In genomic region chr9:104093162-104093561, GRCh38 we compare ENCODE assay signal across 8 cellular contexts.
DNase-seq lines count a peak whose midpoint lies in the region; ATAC-seq and TF ChIP-seq lines count a peak whose summit lies in the region.

No MANE protein-coding gene starts in this region.

- H3K9ac ChIP-seq in muscle layer of colon (ENCODE audit: low read length), result peak overlapping the region; percentile 68

- no peaks in the 10 kb centered on the region for H3K36me3 ChIP-seq in muscle layer of colon (ENCODE audit: insufficient read depth, low read length)

- H3K27ac ChIP-seq in cingulate gyrus (ENCODE audit: low read depth, low read length), result peak overlapping the region; percentile 96
- H3K27ac ChIP-seq in muscle layer of colon (ENCODE audit: low read depth, low read length), result peak overlapping the region; percentile 91

- H3K27me3 ChIP-seq in muscle layer of colon (ENCODE audit: control insufficient read depth in 1 of 2, insufficient read depth in 2 of 2, low read length in 2 of 2), result no peaks in the 10 kb centered on the region

- TF ChIP-seq CTCF in GM10266 (IDR thresholded peaks at IDR 0.05; ENCODE audit: control insufficient read depth, insufficient read depth, low read depth, missing control alignments), result no peak

- H3K9me3 ChIP-seq in muscle layer of colon (ENCODE audit: low read length), result no peaks in the 10 kb centered on the region

- no peak for ATAC-seq in GM21717 (IDR thresholded peaks at IDR 0.05; ENCODE audit: unreplicated experiment)

- peaks cover 27% of the 10 kb centered on the region for H3K4me1 ChIP-seq in muscle layer of colon (ENCODE audit: insufficient read depth, low read length)

- DNase-seq in GM10266 (ENCODE audit: extremely low spot score) (peak; percentile 7), NCI-H2227 (lab: John Stamatoyannopoulos, UW; ENCODE audit: unreplicated experiment) (peak; percentile 22), COLO829 (ENCODE audit: low spot score) (no peak), medulla oblongata (ENCODE audit: extremely low spot score) (no peak), iPS-NIHi11 (ENCODE audit: low spot score) (no peak)

- H3K4me3 ChIP-seq in muscle layer of colon (ENCODE audit: low read depth in 1 of 2, low read length in 2 of 2), result peak overlapping the region; percentile 66 to 73

Comparison
In these comparisons a context has a peak if more than half of its experiments do, and no peak if none do; other contexts are left out.
1. DNase-seq: peak in GM10266 (single experiment) and NCI-H2227 (single experiment); none in COLO829 (single experiment), medulla oblongata (single experiment) and iPS-NIHi11 (single experiment).